Comparison of ENCODE assay signal across 12 cellular contexts in genomic region chr7:2518101-2518500, GRCh38. TPM values are rescaled to one million over a fixed set of nuclear protein-coding genes. Genes with fewer than 3 reads are reported as not detected.
DNase-seq lines count a peak whose midpoint lies in the region; ATAC-seq and TF ChIP-seq lines count a peak whose summit lies in the region.
"Had no signal": no experiment of that assay in that cellular context is flagged by ENCODE, and none has a peak within 500 bp of the region (broad histone marks: within the 10 kb centered on the region; RNA-seq: fewer than 3 reads in every experiment).

No MANE protein-coding gene starts in this region.

- no peaks in the 10 kb centered on the region; the same call in 1 of the 2 replicates for H4K20me1 ChIP-seq in GM23338 (replicated peaks; ENCODE audit: insufficient read depth)

- H2AFZ ChIP-seq in GM23338 = 0 out of 2 replicates have a peak overlapping the region, but pooled peaks have one; percentile 66

- TF ChIP-seq CTCF in CD14-positive monocyte (IDR thresholded peaks at IDR 0.05) = no peak
- TF ChIP-seq CTCF in GM23338 (conservative IDR thresholded peaks at IDR 0.05; ENCODE audit: low read depth in 2 of 2) = no peak; a peak in 1 of 4 replicates
- no peak for TF ChIP-seq CTCF in mesothelial cell of epicardium (IDR thresholded peaks at IDR 0.05; ENCODE audit: unreplicated experiment)
- no peak for TF ChIP-seq CTCF in lower leg skin (IDR thresholded peaks at IDR 0.05)

- H3K79me2 ChIP-seq in GM23338 (replicated peaks; ENCODE audit: insufficient read depth) = peaks cover 13% of the 10 kb centered on the region

- POLR2A ChIA-PET in activated CD4-positive, alpha-beta memory T cell treated with anti-CD3 and anti-CD28 coated beads for 36 hours (lab: Charles Lee) = no interaction called here

- H3K4me1 Mint-ChIP-seq in CD14-positive monocyte (peaks cover 31% of the 10 kb centered on the region), GM23338 (peaks cover 43% of the 10 kb centered on the region), mesothelial cell of epicardium (peaks cover 49% of the 10 kb centered on the region)
- peaks cover 26% of the 10 kb centered on the region for H3K4me1 Mint-ChIP-seq in activated CD4-positive, alpha-beta memory T cell treated with anti-CD3 and anti-CD28 coated beads for 36 hours (ENCODE audit: low read depth)

- intact Hi-C loops in CD14-positive monocyte (cut with micrococcal nuclease) (loop anchor here in 1 of 2 donors (10.0 kb wide), 1 partner anchor 113 kb away; the partner anchor contains the start of gene CHST12), lower leg skin (cut with DNase I; ENCODE audit: low total_unique reads) (no loop called here)
- intact Hi-C loops in activated CD4-positive, alpha-beta memory T cell treated with anti-CD3 and anti-CD28 coated beads for 36 hours (cut with micrococcal nuclease) = no loop called here

- peaks cover 16 to 24% of the 10 kb centered on the region in 2 donors for H3K36me3 Mint-ChIP-seq in CD14-positive monocyte
- H3K36me3 Mint-ChIP-seq in GM23338 (ENCODE audit: low read depth) = peaks cover 4% of the 10 kb centered on the region; the same call in 1 of the 3 replicates
- H3K36me3 Mint-ChIP-seq in activated CD4-positive, alpha-beta memory T cell treated with anti-CD3 and anti-CD28 coated beads for 36 hours = peaks cover 7% of the 10 kb centered on the region
- no peaks in the 10 kb centered on the region for H3K36me3 Mint-ChIP-seq in mesothelial cell of epicardium

- 69 to 75% methylated on average over 8 of the region's 8 CpGs for WGBS in lower leg skin, 2 donors

- peaks cover 28% of the 10 kb centered on the region for H3K27me3 ChIP-seq in GM23338 (ENCODE audit: insufficient read depth)

- H3K4me2 ChIP-seq in GM23338 = peak overlapping the region; percentile 88

- H3F3A ChIP-seq in GM23338 (replicated peaks; ENCODE audit: low read depth) = peaks cover 5% of the 10 kb centered on the region; the same call in 1 of the 2 replicates

- ATAC-seq in GM23338 = no peak
- ATAC-seq: right cardiac atrium had no signal

- peaks cover 9% of the 10 kb centered on the region; the same call in 1 of the 2 replicates for H3K9me2 ChIP-seq in GM23338 (ENCODE audit: insufficient read depth)

- H3K27ac Mint-ChIP-seq in CD14-positive monocyte (peak overlapping the region in 4 of 7 donors; percentile 33 to 79 (median 68)), GM23338 (no peak overlapping the region), mesothelial cell of epicardium (peak overlapping the region; percentile 84)
- H3K27ac Mint-ChIP-seq in activated CD4-positive, alpha-beta memory T cell treated with anti-CD3 and anti-CD28 coated beads for 36 hours = peak overlapping the region; percentile 28

- peaks cover 42% of the 10 kb centered on the region for H3K4me1 ChIP-seq in GM23338 (ENCODE audit: insufficient read depth)

- H3K27me3 Mint-ChIP-seq in CD14-positive monocyte (ENCODE audit: low read depth in 3 of 3) = peaks cover 0 to 6% (median 3%) of the 10 kb centered on the region in 3 donors
- H3K27me3 Mint-ChIP-seq in GM23338 (ENCODE audit: insufficient read depth, low read depth, poor library complexity) = peaks cover 42% of the 10 kb centered on the region
- H3K27me3 Mint-ChIP-seq in activated CD4-positive, alpha-beta memory T cell treated with anti-CD3 and anti-CD28 coated beads for 36 hours = no peaks in the 10 kb centered on the region
- peaks cover 22% of the 10 kb centered on the region for H3K27me3 Mint-ChIP-seq in mesothelial cell of epicardium (ENCODE audit: low read depth)

- no peaks in the 10 kb centered on the region for H3K36me3 ChIP-seq in GM23338 (ENCODE audit: insufficient read depth)

- CTCF ChIA-PET in activated CD4-positive, alpha-beta memory T cell treated with anti-CD3 and anti-CD28 coated beads for 36 hours (lab: Charles Lee) = no interaction called here

- no peak overlapping the region for H3K27ac ChIP-seq in GM23338 (ENCODE audit: low read depth)

- H3K4me3 Mint-ChIP-seq in CD14-positive monocyte (peak overlapping the region in 1 of 2 donors; percentile 68), GM23338 (peak overlapping the region; percentile 71), mesothelial cell of epicardium (peak overlapping the region; percentile 55)
- H3K4me3 Mint-ChIP-seq in activated CD4-positive, alpha-beta memory T cell treated with anti-CD3 and anti-CD28 coated beads for 36 hours = peak overlapping the region; percentile 56

- TF ChIP-seq POLR2A in lower leg skin (IDR thresholded peaks at IDR 0.05) = no peak

- H3K4me3 ChIP-seq in GM23338 (peak overlapping the region; percentile 63), lower leg skin (ENCODE audit: low read depth, poor library complexity, severe bottlenecking) (no peak overlapping the region)

- H3K9me3 Mint-ChIP-seq in CD14-positive monocyte (peaks cover 0 to 2% (median 0%) of the 10 kb centered on the region in 7 donors), GM23338 (no peaks in the 10 kb centered on the region), mesothelial cell of epicardium (no peaks in the 10 kb centered on the region)
- no peaks in the 10 kb centered on the region for H3K9me3 Mint-ChIP-seq in activated CD4-positive, alpha-beta memory T cell treated with anti-CD3 and anti-CD28 coated beads for 36 hours

- DNase-seq in CD14-positive monocyte (ENCODE audit: low spot score) (no peak), GM23338 (ENCODE audit: low spot score) (no peak), mesothelial cell of epicardium (ENCODE audit: low spot score in 2 of 2, unreplicated experiment in 2 of 2) (no peak), occipital lobe (lab: John Stamatoyannopoulos, UW) (no peak), lower leg skin (ENCODE audit: low spot score in 2 of 2) (no peak), SKM-1 (lab: John Stamatoyannopoulos, UW; ENCODE audit: unreplicated experiment) (no peak), 8988T (no peak)
- no peak for DNase-seq in activated CD4-positive, alpha-beta memory T cell treated with anti-CD3 and anti-CD28 coated beads for 36 hours
- DNase-seq: NCI-H226, right cardiac atrium, T-helper 9 cell had no signal

TF ChIP-seq in GM23338, 12 proteins besides CTCF, POLR2A, EP300 and RAD21 (continues in another document):
- TF ChIP-seq ZNF114 (CRISPR knock-in tag; IDR thresholded peaks at IDR 0.05) = no peak

RNA-seq across cellular contexts. Expression of gene LFNG, which starts 1.5 kb away (rescaled TPM):
- 1 to 10 TPM; 1.9 to 2.2 TPM for polyA plus RNA-seq in CD14-positive monocyte
- total RNA-seq in GM23338 (2014; rRNA removed; shearing (Covaris generic)) = 24.5 and 35.4 TPM in 2 replicates
- polyA plus RNA-seq in GM23338 (2016; fragmentation: Nextera tagmentation; extraction: Ambion mirVana) = 1.7 and 3.2 TPM in 2 replicates
- 10 to 100 TPM; 33.0 to 33.1 TPM for total RNA-seq in activated CD4-positive, alpha-beta memory T cell treated with anti-CD3 and anti-CD28 coated beads for 36 hours
- 16.0 to 19.0 TPM (median 16.3 TPM) in 3 replicates for total RNA-seq in mesothelial cell of epicardium
- 8.7 TPM for total RNA-seq in occipital lobe
- 100 to 1,000 TPM; 104 to 169 (median 139) TPM for total RNA-seq in lower leg skin

RNA-seq across cellular contexts. Expression of gene BRAT1, which starts 37.2 kb away (rescaled TPM):
- polyA plus RNA-seq in CD14-positive monocyte (10 to 100 TPM; 31.6 to 32.5 TPM), GM23338 (2016; fragmentation: Nextera tagmentation; extraction: Ambion mirVana) (29.8 and 32.5 TPM in 2 replicates)
- total RNA-seq in GM23338 (2014; rRNA removed; shearing (Covaris generic)) = 65.6 and 76.8 TPM in 2 replicates
- 10 to 100 TPM; 33.5 to 33.6 TPM for total RNA-seq in activated CD4-positive, alpha-beta memory T cell treated with anti-CD3 and anti-CD28 coated beads for 36 hours
- total RNA-seq in mesothelial cell of epicardium (44.2 to 47.6 TPM (median 46.8 TPM) in 3 replicates), occipital lobe (15.6 TPM), lower leg skin (10 to 100 TPM; 40.5 to 88.4 (median 60.6) TPM)

RNA-seq across cellular contexts. Expression of gene IQCE, which starts 40.7 kb away (rescaled TPM):
- polyA plus RNA-seq in CD14-positive monocyte = 1 to 10 TPM; 1.8 to 3.0 TPM
- total RNA-seq in GM23338 (2014; rRNA removed; shearing (Covaris generic)) = 5.0 and 6.5 TPM in 2 replicates
- 5.9 and 7.7 TPM in 2 replicates for polyA plus RNA-seq in GM23338 (2016; fragmentation: Nextera tagmentation; extraction: Ambion mirVana)
- total RNA-seq in activated CD4-positive, alpha-beta memory T cell treated with anti-CD3 and anti-CD28 coated beads for 36 hours = 10 to 100 TPM in 1 of 2 experiments, 1 to 10 TPM in 1; 8.5 to 10.7 TPM
- 26.6 to 29.6 TPM (median 26.6 TPM) in 3 replicates for total RNA-seq in mesothelial cell of epicardium
- 22.3 TPM for total RNA-seq in occipital lobe
- 10 to 100 TPM; 10.5 to 18.6 (median 12.8) TPM for total RNA-seq in lower leg skin

RNA-seq across cellular contexts. Expression of gene GRIFIN, which starts 41.9 kb away (rescaled TPM):
- polyA plus RNA-seq in CD14-positive monocyte = not detected
- total RNA-seq in GM23338 (2014; rRNA removed; shearing (Covaris generic)) = not detected in 2 replicates
- not detected in 2 replicates for polyA plus RNA-seq in GM23338 (2016; fragmentation: Nextera tagmentation; extraction: Ambion mirVana)
- not detected for total RNA-seq in activated CD4-positive, alpha-beta memory T cell treated with anti-CD3 and anti-CD28 coated beads for 36 hours
- total RNA-seq in mesothelial cell of epicardium = not detected in 3 replicates
- not detected for total RNA-seq in occipital lobe
- not detected for total RNA-seq in lower leg skin
- total RNA-seq: kidney epithelial cell, right cardiac atrium had no signal
- polyA plus RNA-seq: right cardiac atrium had no signal
